16 cellular contexts compared by ENCODE assay signal in the genomic region with DNA sequence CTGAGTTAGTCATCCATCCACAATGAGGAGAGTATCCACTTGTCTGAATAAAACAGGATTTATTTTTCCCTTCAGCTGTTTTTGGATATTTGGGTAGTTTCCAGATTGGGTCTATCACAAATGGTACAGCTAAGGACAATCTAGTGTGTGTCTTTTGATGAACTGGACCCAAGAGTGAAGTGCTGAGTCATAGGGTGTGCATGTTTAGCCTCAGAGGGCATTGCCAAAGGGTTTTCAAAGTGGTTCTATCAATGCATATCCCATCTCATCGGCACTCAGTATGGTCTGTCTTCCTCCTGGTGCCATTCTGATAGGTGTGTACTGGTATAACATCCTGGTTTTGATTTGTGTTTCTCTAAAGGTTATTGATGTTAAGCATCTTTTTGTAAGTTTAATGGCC.
DNase-seq lines count a peak whose midpoint lies in the region; ATAC-seq, FAIRE-seq and TF ChIP-seq lines count a peak whose summit lies in the region.
"Had no signal": no experiment of that assay in that cellular context is flagged by ENCODE, and none has a peak within 500 bp of the region (broad histone marks: within the 10 kb centered on the region; RNA-seq: fewer than 3 reads in every experiment).

No MANE protein-coding gene starts in this region.

- H3K4me3 ChIP-seq in HepG2 (replicated peaks in 1 of 3; ENCODE audit: insufficient read depth in 1 of 3, low read depth in 2 of 3, low read length in 3 of 3) = no peak overlapping the region
- H3K4me3 ChIP-seq in right lobe of liver = no peak overlapping the region
- H3K4me3 ChIP-seq in osteoblast (ENCODE audit: insufficient read depth, low read length) = no peak overlapping the region
- H3K4me3 ChIP-seq: GM12878 had no signal

- TF ChIP-seq POLR2A in HepG2 (IDR thresholded peaks at IDR 0.05; ENCODE audit: insufficient read depth in 1 of 2, low read depth in 2 of 2, low read length in 2 of 2) (no peak), right lobe of liver (IDR thresholded peaks at IDR 0.05) (no peak)

- H3K27me3 ChIP-seq in HepG2 (ENCODE audit: control insufficient read depth in 1 of 2, insufficient read depth in 2 of 2, low read length in 2 of 2) = peaks cover 1 to 15% of the 10 kb centered on the region in 2 experiments; a peak in 2 of 5 replicates
- H3K27me3 ChIP-seq in right lobe of liver = no peaks in the 10 kb centered on the region
- peaks cover 36% of the 10 kb centered on the region for H3K27me3 ChIP-seq in osteoblast (ENCODE audit: insufficient read depth, low read length)
- peaks cover 4% of the 10 kb centered on the region for H3K27me3 ChIP-seq in CD4-positive, alpha-beta T cell (ENCODE audit: control insufficient read depth, insufficient read depth, low read length)

- 29% methylated on average over 1 of the region's 1 CpG for WGBS in HepG2 (ENCODE audit: low lambda C conversion rate)
- WGBS in right lobe of liver (ENCODE audit: insufficient coverage, low coverage, low lambda C conversion rate, missing lambda C conversion rate) = 86% methylated on average over 1 of the region's 1 CpG

- no peak for ATAC-seq in HepG2
- ATAC-seq in right lobe of liver = no peak
- ATAC-seq in HG03025 (IDR thresholded peaks at IDR 0.05; ENCODE audit: low FRiP score, unreplicated experiment) = no peak
- ATAC-seq in CD4-positive, alpha-beta T cell (ENCODE audit: poor library complexity) = no peak
- ATAC-seq: GM12878 had no signal

- no peaks in the 10 kb centered on the region for H3K9me3 Mint-ChIP-seq in CD4-positive, alpha-beta T cell
- H3K9me3 Mint-ChIP-seq: H9 had no signal

- H2AFZ ChIP-seq in HepG2 (ENCODE audit: low read length) = no peak overlapping the region
- no peak overlapping the region for H2AFZ ChIP-seq in osteoblast (ENCODE audit: low read length)

- no peak overlapping the region for H3K9ac ChIP-seq in HepG2 (ENCODE audit: insufficient read depth, low read depth, low read length)

- H3K27me3 Mint-ChIP-seq in CD4-positive, alpha-beta T cell = peaks cover 71% of the 10 kb centered on the region

- intact Hi-C loops in HepG2 (cut with micrococcal nuclease; ENCODE audit: unreplicated experiment) = no loop called here
- intact Hi-C loops in right lobe of liver (cut with DNase I) = no loop called here
- intact Hi-C loops in CD4-positive, alpha-beta T cell (cut with DNase I, micrococcal nuclease) = no loop called here

- no peak overlapping the region for H3K4me3 Mint-ChIP-seq in CD4-positive, alpha-beta T cell
- H3K4me3 Mint-ChIP-seq: CD4-positive, alpha-beta memory T cell; H9 had no signal

- no peak for TF ChIP-seq RAD21 in HepG2 (CRISPR knock-in tag; IDR thresholded peaks at IDR 0.05)

- H3K27ac Mint-ChIP-seq in CD4-positive, alpha-beta T cell = no peak overlapping the region
- H3K27ac Mint-ChIP-seq: CD4-positive, alpha-beta memory T cell; H9 had no signal

- no peaks in the 10 kb centered on the region for H3K9me3 ChIP-seq in HepG2 (ENCODE audit: low read length)
- no peaks in the 10 kb centered on the region for H3K9me3 ChIP-seq in right lobe of liver
- no peaks in the 10 kb centered on the region for H3K9me3 ChIP-seq in osteoblast (ENCODE audit: low read depth, low read length)
- no peaks in the 10 kb centered on the region for H3K9me3 ChIP-seq in CD4-positive, alpha-beta T cell (ENCODE audit: control insufficient read depth, low read length)

- no peak for TF ChIP-seq EP300 in HepG2 (IDR thresholded peaks at IDR 0.05; ENCODE audit: low read depth in 2 of 2, low read length in 2 of 2)
- TF ChIP-seq EP300 in HepG2 (CRISPR knock-in tag; IDR thresholded peaks at IDR 0.05; ENCODE audit: borderline replicate concordance) = no peak

- no peak for FAIRE-seq in HepG2 (lab: Jason Lieb, UNC)
- FAIRE-seq: A204.1, GM12878 had no signal

- no peaks in the 10 kb centered on the region for H3K36me3 Mint-ChIP-seq in CD4-positive, alpha-beta T cell (ENCODE audit: low read depth)
- H3K36me3 Mint-ChIP-seq: CD4-positive, alpha-beta memory T cell had no signal

- no TSS peak for BruUV-seq in HepG2 (replicated peaks; lab: Mats Ljungman, UMichigan)

- H3K27ac ChIP-seq in HepG2 (ENCODE audit: extremely low read length, insufficient read depth, low read length) (no peak overlapping the region), right lobe of liver (no peak overlapping the region), osteoblast (ENCODE audit: low read depth, low read length) (no peak overlapping the region)
- H3K27ac ChIP-seq in CD4-positive, alpha-beta T cell (ENCODE audit: low read depth, low read length) = no peak overlapping the region
- H3K27ac ChIP-seq: C4-2B had no signal

- DNase-seq in HepG2 (ENCODE audit: low spot score) (no peak), right lobe of liver (no peak), SHP77 (lab: John Stamatoyannopoulos, UW) (peak; percentile 15 to 18), osteoblast (ENCODE audit: insufficient read length, low spot score, missing footprints) (peak; percentile 48)
- DNase-seq in CD4-positive, alpha-beta T cell = no peak
- DNase-seq: AML-193; CD4-positive, alpha-beta memory T cell; DMS153; DND-41; EL; H9; KBM-7 had no signal

- CTCF ChIA-PET in HepG2 (lab: Yijun Ruan, JAX; ENCODE audit: low intra/inter-chr PET ratio, low total read pairs) = no interaction called here
- CTCF ChIA-PET in CD4-positive, alpha-beta T cell (lab: Charles Lee) = no interaction called here

- H3K4me1 ChIP-seq in HepG2 (ENCODE audit: insufficient read depth, low read length) = no peaks in the 10 kb centered on the region; the same call in 1 of the 2 replicates
- no peaks in the 10 kb centered on the region for H3K4me1 ChIP-seq in right lobe of liver
- H3K4me1 ChIP-seq in osteoblast (ENCODE audit: insufficient read depth, low read length) = peaks cover 13% of the 10 kb centered on the region

- no peak for TF ChIP-seq CTCF in HepG2 (CRISPR knock-in tag; IDR thresholded peaks at IDR 0.05)
- no peak for TF ChIP-seq CTCF in right lobe of liver (IDR thresholded peaks at IDR 0.05)
- TF ChIP-seq CTCF in osteoblast (IDR thresholded peaks at IDR 0.05; ENCODE audit: extremely low read depth, low read depth, low read length) = no peak
- TF ChIP-seq CTCF in CD4-positive, alpha-beta T cell (IDR thresholded peaks at IDR 0.05) = no peak

- H3K79me2 ChIP-seq in HepG2 (ENCODE audit: insufficient read depth, low read length) (no peaks in the 10 kb centered on the region), osteoblast (ENCODE audit: insufficient read depth, low read length) (no peaks in the 10 kb centered on the region)

- no peaks in the 10 kb centered on the region for H3K36me3 ChIP-seq in HepG2 (replicated peaks in 1 of 2; ENCODE audit: control insufficient read depth in 1 of 2, insufficient read depth in 2 of 2, low read length in 2 of 2)
- H3K36me3 ChIP-seq in right lobe of liver = no peaks in the 10 kb centered on the region
- H3K36me3 ChIP-seq in osteoblast (ENCODE audit: insufficient read depth, low read length) = no peaks in the 10 kb centered on the region

- POLR2A ChIA-PET in HepG2 (lab: Yijun Ruan, JAX) = no interaction called here
- POLR2A ChIA-PET in CD4-positive, alpha-beta T cell (lab: Charles Lee) = no interaction called here

- no peaks in the 10 kb centered on the region for H3K4me1 Mint-ChIP-seq in CD4-positive, alpha-beta T cell (ENCODE audit: low read depth)
- H3K4me1 Mint-ChIP-seq: CD4-positive, alpha-beta memory T cell had no signal

- in situ Hi-C loops in HepG2 (cut with HindIII; ENCODE audit: extremely low pct_ligation_motif_present, low pct_unique_long_range_greater_than_20kb) = no loop called here

- no peaks in the 10 kb centered on the region for H4K20me1 ChIP-seq in HepG2 (ENCODE audit: insufficient read depth, low read length)
- no peaks in the 10 kb centered on the region for H4K20me1 ChIP-seq in osteoblast (ENCODE audit: insufficient read depth, low read length)

- H3K4me2 ChIP-seq in HepG2 (ENCODE audit: low read depth, low read length) (no peak overlapping the region), osteoblast (ENCODE audit: insufficient read depth, low read length) (peak overlapping the region; percentile 46)

TF ChIP-seq in HepG2, 621 proteins besides CTCF, POLR2A, EP300 and RAD21:
- TF ChIP-seq NFE2L2 (IDR thresholded peaks at IDR 0.05; ENCODE audit: low read length) (peak; percentile 67; the same call in 1 of the 2 replicates), ZNF468 (CRISPR knock-in tag; IDR thresholded peaks at IDR 0.05) (no peak)

Comparison
In these comparisons a context has a peak if more than half of its experiments do, and no peak if none do; other contexts are left out.
1. DNase-seq: peak in SHP77 (2 of 2) and osteoblast (single experiment); none in HepG2 (single experiment), right lobe of liver (0 of 3) and CD4-positive, alpha-beta T cell (0 of 10).